In the genomic region with DNA sequence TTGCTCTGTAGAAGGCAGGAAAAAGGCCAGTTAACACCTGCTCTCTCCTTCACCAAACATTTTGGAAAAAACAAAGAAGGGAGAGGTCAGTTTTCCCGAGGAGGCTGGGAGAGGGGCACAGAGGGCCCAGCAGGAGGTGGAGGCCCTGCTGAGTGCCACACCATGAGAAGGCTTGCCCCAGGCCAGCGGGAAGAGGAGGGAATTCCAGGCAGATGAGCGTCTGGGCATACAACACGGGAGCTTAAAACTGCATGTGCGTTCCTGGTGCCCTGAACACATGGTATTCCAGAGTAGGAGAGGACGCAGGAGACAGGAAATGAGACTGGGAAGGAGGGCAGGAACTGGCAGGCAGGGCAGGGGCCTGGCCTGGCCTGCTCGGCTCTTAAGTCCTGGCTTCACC, we compare ENCODE assay signal across 23 cellular contexts.
DNase-seq lines count a peak whose midpoint lies in the region; ATAC-seq and TF ChIP-seq lines count a peak whose summit lies in the region.
"Had no signal": no experiment of that assay in that cellular context is flagged by ENCODE, and none has a peak within 500 bp of the region (broad histone marks: within the 10 kb centered on the region; RNA-seq: fewer than 3 reads in every experiment).

No MANE protein-coding gene starts in this region.

- TF ChIP-seq CTCF in HEK293 (tag by site-specific recombination; IDR thresholded peaks at IDR 0.05): no peak
- TF ChIP-seq CTCF in foreskin keratinocyte (conservative IDR thresholded peaks at IDR 0.05): no peak
- TF ChIP-seq CTCF in progenitor cell of endocrine pancreas (IDR thresholded peaks at IDR 0.05; ENCODE audit: unreplicated experiment): no peak

- no peak overlapping the region for H3K4me3 ChIP-seq in HEK293 (ENCODE audit: low read depth, low read length)
- H3K4me3 ChIP-seq: body of pancreas, coronary artery, heart left ventricle, Peyer's patch, SJSA1 had no signal

- H3K36me3 Mint-ChIP-seq in progenitor cell of endocrine pancreas (ENCODE audit: insufficient read depth): peaks cover 2% of the 10 kb centered on the region

- H3K9me3 Mint-ChIP-seq in progenitor cell of endocrine pancreas (ENCODE audit: low read depth): no peaks in the 10 kb centered on the region

- H3K27ac Mint-ChIP-seq in progenitor cell of endocrine pancreas: peak overlapping the region; percentile 23
- H3K27ac Mint-ChIP-seq: stimulated activated memory B cell treated with anti-CD40 and anti-IgM and Interleukin-4, amounts not matched to agents 10 μg/mL and 1 μg/mL and 100 μg/mL, for 72 hours had no signal

- POLR2A ChIA-PET in HEK293 (lab: Yijun Ruan, JAX): no interaction called here

- no peaks in the 10 kb centered on the region for H3K4me1 ChIP-seq in HEK293 (ENCODE audit: control insufficient read depth, insufficient read depth, low read length)
- no peaks in the 10 kb centered on the region for H3K4me1 ChIP-seq in foreskin keratinocyte
- H3K4me1 ChIP-seq: body of pancreas, Peyer's patch, SJSA1 had no signal

- H3K9me3 ChIP-seq in HEK293 (ENCODE audit: control insufficient read depth, insufficient read depth, low read depth, low read length): no peaks in the 10 kb centered on the region
- H3K9me3 ChIP-seq: body of pancreas had no signal

- H3K27me3 Mint-ChIP-seq in progenitor cell of endocrine pancreas: peaks cover 3% of the 10 kb centered on the region
- H3K27me3 Mint-ChIP-seq: B cell; stimulated activated memory B cell treated with anti-CD40 and anti-IgM and Interleukin-4, amounts not matched to agents 10 μg/mL and 1 μg/mL and 100 μg/mL, for 72 hours had no signal

- H3K4me1 Mint-ChIP-seq in progenitor cell of endocrine pancreas (ENCODE audit: low read depth): no peaks in the 10 kb centered on the region
- H3K4me1 Mint-ChIP-seq: B cell; stimulated activated memory B cell treated with anti-CD40 and anti-IgM and Interleukin-4, amounts not matched to agents 10 μg/mL and 1 μg/mL and 100 μg/mL, for 72 hours had no signal

- no peaks in the 10 kb centered on the region for H3K27me3 ChIP-seq in foreskin keratinocyte
- H3K27me3 ChIP-seq: body of pancreas, heart left ventricle, Peyer's patch, SJSA1 had no signal

- DNase-seq in NCI-H226 (peak; percentile 37), foreskin keratinocyte (peak in 1 of 2 donors; percentile 2), progenitor cell of endocrine pancreas (ENCODE audit: low spot score, unreplicated experiment) (no peak)
- DNase-seq: activated CD4-positive, alpha-beta T cell treated with anti-CD3 and anti-CD28 coated beads, Interleukin-2, amount 50 U/mL, for 1 hour; activated effector memory CD4-positive, alpha-beta T cell treated with Interleukin-2 at 50 U/mL for 16 hours; body of pancreas; DMS79 treated with DMSO at 0.1 percent for 48 hours; heart left ventricle; NCI-H1436; NCI-H524 treated with DMSO at 0.1 percent for 48 hours; Peyer's patch; stimulated activated CD4-positive, alpha-beta T cell treated with anti-CD3 and anti-CD28 coated beads, Interleukin-1b, Interleukin-23, amount 100 ng/mL, for 48 hours; T-helper 2 cell had no signal

- H3K27ac ChIP-seq in HEK293 (ENCODE audit: extremely low read depth, low read depth, low read length) (no peak overlapping the region), foreskin keratinocyte (no peak overlapping the region)
- H3K27ac ChIP-seq: body of pancreas, coronary artery, heart left ventricle, Peyer's patch, SJSA1, VCaP had no signal

- CTCF ChIA-PET in HEK293 (lab: Yijun Ruan, JAX): interaction anchor here (0.6 kb wide), 2 partner anchors 86 to 570 kb away, joined by 3 to 4 read pairs; no protein-coding TSS in a partner anchor

- no peaks in the 10 kb centered on the region for H3K36me3 ChIP-seq in HEK293 (ENCODE audit: control insufficient read depth in 2 of 2, insufficient read depth in 1 of 2, low read length in 2 of 2)
- H3K36me3 ChIP-seq: SJSA1 had no signal

- peak; percentile 10 for ATAC-seq in foreskin keratinocyte
- no peak for ATAC-seq in GM21447 (IDR thresholded peaks at IDR 0.05; ENCODE audit: unreplicated experiment)
- ATAC-seq in HG02852 (IDR thresholded peaks at IDR 0.05; ENCODE audit: unreplicated experiment): no peak
- no peak for ATAC-seq in GM18907 (IDR thresholded peaks at IDR 0.05; ENCODE audit: unreplicated experiment)
- ATAC-seq: body of pancreas; heart left ventricle; HepG2; stimulated activated memory B cell treated with anti-CD40 and anti-IgM and Interleukin-4, amounts not matched to agents 10 μg/mL and 1 μg/mL and 100 μg/mL, for 72 hours had no signal

- no peak overlapping the region for H3K4me3 Mint-ChIP-seq in progenitor cell of endocrine pancreas (ENCODE audit: low read depth)
- H3K4me3 Mint-ChIP-seq: B cell; stimulated activated memory B cell treated with anti-CD40 and anti-IgM and Interleukin-4, amounts not matched to agents 10 μg/mL and 1 μg/mL and 100 μg/mL, for 72 hours had no signal

TF ChIP-seq in HEK293, 187 proteins besides CTCF, POLR2A, EP300 and RAD21:
- TF ChIP-seq ZNF248 (tag by site-specific recombination; IDR thresholded peaks at IDR 0.05) (no peak), ZSCAN23 (tag by site-specific recombination; IDR thresholded peaks at IDR 0.05) (no peak), ZIC2 (tag by site-specific recombination; IDR thresholded peaks at IDR 0.05) (peak; percentile 56)
- TF ChIP-seq, protein P1, sequence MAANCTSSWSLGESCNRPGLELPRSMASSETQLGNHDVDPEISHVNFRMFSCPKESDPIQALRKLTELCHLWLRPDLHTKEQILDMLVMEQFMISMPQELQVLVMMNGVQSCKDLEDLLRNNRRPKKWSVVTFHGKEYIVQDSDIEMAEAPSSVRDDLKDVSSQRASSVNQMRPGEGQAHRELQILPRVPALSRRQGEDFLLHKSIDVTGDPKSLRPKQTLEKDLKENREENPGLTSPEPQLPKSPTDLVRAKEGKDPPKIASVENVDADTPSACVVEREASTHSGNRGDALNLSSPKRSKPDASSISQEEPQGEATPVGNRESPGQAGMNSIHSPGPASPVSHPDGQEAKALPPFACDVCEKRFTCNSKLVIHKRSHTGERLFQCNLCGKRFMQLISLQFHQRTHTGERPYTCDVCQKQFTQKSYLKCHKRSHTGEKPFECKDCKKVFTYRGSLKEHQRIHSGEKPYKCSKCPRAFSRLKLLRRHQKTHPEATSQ (tag by site-specific recombination; IDR thresholded peaks at IDR 0.05): no peak
TF ChIP-seq in HEK293: peak in this region for 1.
